ENCODE assay signal across 13 cellular contexts in the genomic region with DNA sequence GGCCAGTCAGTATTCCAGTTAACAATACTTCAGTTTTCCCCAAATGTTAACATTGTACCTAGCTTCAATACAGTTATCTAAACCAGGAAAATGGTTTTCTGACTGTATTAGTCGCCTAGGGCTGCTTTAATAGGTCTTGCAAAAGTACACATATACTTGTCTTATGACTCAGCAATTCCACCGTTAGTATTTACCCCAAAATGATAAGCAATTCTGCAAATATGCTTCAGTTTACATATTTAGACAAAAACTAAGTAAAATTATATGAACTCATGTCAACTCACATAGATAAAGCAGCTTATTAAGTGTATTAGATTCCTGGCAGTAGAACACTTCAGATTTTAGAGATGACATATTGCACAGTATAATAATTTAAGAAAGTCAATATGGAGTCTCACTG.
DNase-seq lines count a peak whose midpoint lies in the region; ATAC-seq, FAIRE-seq and TF ChIP-seq lines count a peak whose summit lies in the region.
"Had no signal": no experiment of that assay in that cellular context is flagged by ENCODE, and none has a peak within 500 bp of the region (broad histone marks: within the 10 kb centered on the region; RNA-seq: fewer than 3 reads in every experiment).

No MANE protein-coding gene starts in this region.

- POLR2A ChIA-PET in HepG2 (lab: Yijun Ruan, JAX), result no interaction called here

- DNase-seq in HepG2 (ENCODE audit: low spot score) (peak; percentile 28), right lobe of liver (no peak), SJSA1 (ENCODE audit: low read depth in 1 of 2, low spot score in 2 of 2) (peak in 1 of 2 experiments; percentile 21), fibroblast of mammary gland (ENCODE audit: low read depth) (peak; percentile 69), T-helper 1 cell (no peak), DMS 273 treated with DMSO at 0.1 percent for 48 hours (lab: John Stamatoyannopoulos, UW) (no peak), left colon (no peak), NCI-H510A treated with DMSO at 0.1 percent for 48 hours (lab: John Stamatoyannopoulos, UW) (no peak)
- DNase-seq: activated CD4-positive, alpha-beta T cell treated with anti-CD3 and anti-CD28 coated beads, Interleukin-2, amount 10 ng/mL, durations not matched to agents 7 days and 5 days; Kasumi-1; NCI-H2171; transverse colon had no signal

- H3K4me1 ChIP-seq in HepG2 (ENCODE audit: insufficient read depth, low read length) (0 out of 2 replicates have a peak, but pooled peaks cover 10% of the 10 kb centered on the region), right lobe of liver (no peaks in the 10 kb centered on the region), SJSA1 (replicated peaks) (peaks cover 26% of the 10 kb centered on the region)
- H3K4me1 ChIP-seq: transverse colon had no signal

- no peak overlapping the region for H3K9ac ChIP-seq in HepG2 (ENCODE audit: insufficient read depth, low read depth, low read length)

- no peak overlapping the region for H2AFZ ChIP-seq in HepG2 (ENCODE audit: low read length)

- H3K27me3 ChIP-seq in HepG2 (ENCODE audit: control insufficient read depth in 1 of 2, insufficient read depth in 2 of 2, low read length in 2 of 2) (no peaks in the 10 kb centered on the region), right lobe of liver (no peaks in the 10 kb centered on the region), SJSA1 (replicated peaks) (no peaks in the 10 kb centered on the region)
- H3K27me3 ChIP-seq: transverse colon had no signal

- TF ChIP-seq EP300 in HepG2 (IDR thresholded peaks at IDR 0.05; ENCODE audit: low read depth in 2 of 2, low read length in 2 of 2) (peak in 1 of 2 experiments; percentile 27; a peak in 1 of 4 replicates), HepG2 (CRISPR knock-in tag; IDR thresholded peaks at IDR 0.05; ENCODE audit: borderline replicate concordance) (no peak)

- CTCF ChIA-PET in HepG2 (lab: Yijun Ruan, JAX; ENCODE audit: low intra/inter-chr PET ratio, low total read pairs), result no interaction called here

- WGBS in HepG2 (ENCODE audit: low lambda C conversion rate), result 22% methylated on average over 2 of the region's 2 CpGs
- WGBS in right lobe of liver (ENCODE audit: insufficient coverage, low coverage, low lambda C conversion rate, missing lambda C conversion rate), result 28% methylated on average over 2 of the region's 2 CpGs

- no TSS peak for BruUV-seq in HepG2 (replicated peaks; lab: Mats Ljungman, UMichigan)

- intact Hi-C loops in HepG2 (cut with micrococcal nuclease; ENCODE audit: unreplicated experiment) (no loop called here), right lobe of liver (cut with DNase I) (no loop called here), left colon (cut with DNase I, micrococcal nuclease) (no loop called here)

- no peak overlapping the region for H3K27ac ChIP-seq in HepG2 (ENCODE audit: extremely low read length, insufficient read depth, low read length)
- H3K27ac ChIP-seq in right lobe of liver, result no peak overlapping the region
- peak overlapping the region; percentile 47 for H3K27ac ChIP-seq in SJSA1
- H3K27ac ChIP-seq: transverse colon had no signal

- in situ Hi-C loops in HepG2 (cut with HindIII; ENCODE audit: extremely low pct_ligation_motif_present, low pct_unique_long_range_greater_than_20kb), result no loop called here

- no peak overlapping the region for H3K4me2 ChIP-seq in HepG2 (ENCODE audit: low read depth, low read length)

- no peak for TF ChIP-seq RAD21 in HepG2 (CRISPR knock-in tag; IDR thresholded peaks at IDR 0.05)

- H4K20me1 ChIP-seq in HepG2 (ENCODE audit: insufficient read depth, low read length), result no peaks in the 10 kb centered on the region

- TF ChIP-seq POLR2A in HepG2 (IDR thresholded peaks at IDR 0.05; ENCODE audit: insufficient read depth in 1 of 2, low read depth in 2 of 2, low read length in 2 of 2) (no peak), right lobe of liver (IDR thresholded peaks at IDR 0.05) (no peak)

- no peak for ATAC-seq in HepG2
- no peak for ATAC-seq in right lobe of liver
- ATAC-seq in left colon, result no peak

- TF ChIP-seq CTCF in HepG2 (CRISPR knock-in tag; IDR thresholded peaks at IDR 0.05) (no peak), right lobe of liver (IDR thresholded peaks at IDR 0.05) (no peak), fibroblast of mammary gland (conservative IDR thresholded peaks at IDR 0.05; ENCODE audit: control insufficient read depth, insufficient read depth, low read depth, low read length) (no peak)

- H3K36me3 ChIP-seq in HepG2 (replicated peaks in 1 of 2; ENCODE audit: control insufficient read depth in 1 of 2, insufficient read depth in 2 of 2, low read length in 2 of 2) (no peaks in the 10 kb centered on the region), right lobe of liver (no peaks in the 10 kb centered on the region), SJSA1 (no peaks in the 10 kb centered on the region)
- H3K36me3 ChIP-seq: transverse colon had no signal

- H3K9me3 ChIP-seq in HepG2 (ENCODE audit: low read length), result no peaks in the 10 kb centered on the region
- H3K9me3 ChIP-seq in right lobe of liver, result no peaks in the 10 kb centered on the region
- H3K9me3 ChIP-seq in SJSA1 (replicated peaks), result no peaks in the 10 kb centered on the region
- H3K9me3 ChIP-seq: transverse colon had no signal

- H3K4me3 ChIP-seq in HepG2 (replicated peaks in 1 of 3; ENCODE audit: insufficient read depth in 1 of 3, low read depth in 2 of 3, low read length in 3 of 3) (no peak overlapping the region), right lobe of liver (no peak overlapping the region), SJSA1 (no peak overlapping the region), fibroblast of mammary gland (ENCODE audit: control insufficient read depth, low read depth, low read length) (no peak overlapping the region)
- H3K4me3 ChIP-seq: transverse colon had no signal

- FAIRE-seq in HepG2 (lab: Jason Lieb, UNC), result no peak
- FAIRE-seq: GM12891 had no signal

- no peaks in the 10 kb centered on the region for H3K79me2 ChIP-seq in HepG2 (ENCODE audit: insufficient read depth, low read length)

TF ChIP-seq in HepG2, 621 proteins besides CTCF, POLR2A, EP300 and RAD21 (continues in another document):
- TF ChIP-seq NFE2L2 (IDR thresholded peaks at IDR 0.05; ENCODE audit: low read length) (peak; percentile 93), MAFF (IDR thresholded peaks at IDR 0.05; ENCODE audit: low read depth, low read length) (peak; percentile 62), ARID5B (CRISPR knock-in tag; IDR thresholded peaks at IDR 0.05) (peak; percentile 37; the same call in 1 of the 2 replicates), ZNF12 (CRISPR knock-in tag; IDR thresholded peaks at IDR 0.05) (peak; percentile 97), HMG20A (CRISPR knock-in tag; IDR thresholded peaks at IDR 0.05; ENCODE audit: borderline replicate concordance) (peak; percentile 27; the same call in 1 of the 2 replicates), ZNF570 (CRISPR knock-in tag; IDR thresholded peaks at IDR 0.05; ENCODE audit: borderline replicate concordance) (no peak), ZNF567 (CRISPR knock-in tag; IDR thresholded peaks at IDR 0.05; ENCODE audit: borderline replicate concordance) (no peak), GATAD2A (CRISPR knock-in tag; IDR thresholded peaks at IDR 0.05) (peak; percentile 40; the same call in 1 of the 2 replicates)
- TF ChIP-seq, protein P1, sequence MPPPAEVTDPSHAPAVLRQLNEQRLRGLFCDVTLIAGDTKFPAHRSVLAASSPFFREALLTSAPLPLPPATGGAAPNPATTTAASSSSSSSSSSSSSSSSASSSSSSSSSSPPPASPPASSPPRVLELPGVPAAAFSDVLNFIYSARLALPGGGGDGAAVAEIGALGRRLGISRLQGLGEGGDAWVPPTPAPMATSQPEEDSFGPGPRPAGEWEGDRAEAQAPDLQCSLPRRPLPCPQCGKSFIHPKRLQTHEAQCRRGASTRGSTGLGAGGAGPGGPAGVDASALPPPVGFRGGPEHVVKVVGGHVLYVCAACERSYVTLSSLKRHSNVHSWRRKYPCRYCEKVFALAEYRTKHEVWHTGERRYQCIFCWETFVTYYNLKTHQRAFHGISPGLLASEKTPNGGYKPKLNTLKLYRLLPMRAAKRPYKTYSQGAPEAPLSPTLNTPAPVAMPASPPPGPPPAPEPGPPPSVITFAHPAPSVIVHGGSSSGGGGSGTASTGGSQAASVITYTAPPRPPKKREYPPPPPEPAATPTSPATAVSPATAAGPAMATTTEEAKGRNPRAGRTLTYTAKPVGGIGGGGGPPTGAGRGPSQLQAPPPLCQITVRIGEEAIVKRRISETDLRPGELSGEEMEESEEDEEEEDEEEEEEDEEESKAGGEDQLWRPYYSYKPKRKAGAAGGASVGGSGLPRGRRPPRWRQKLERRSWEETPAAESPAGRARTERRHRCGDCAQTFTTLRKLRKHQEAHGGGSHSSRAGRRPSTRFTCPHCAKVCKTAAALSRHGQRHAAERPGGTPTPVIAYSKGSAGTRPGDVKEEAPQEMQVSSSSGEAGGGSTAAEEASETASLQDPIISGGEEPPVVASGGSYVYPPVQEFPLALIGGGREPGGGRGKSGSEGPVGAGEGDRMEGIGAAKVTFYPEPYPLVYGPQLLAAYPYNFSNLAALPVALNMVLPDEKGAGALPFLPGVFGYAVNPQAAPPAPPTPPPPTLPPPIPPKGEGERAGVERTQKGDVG (CRISPR knock-in tag; IDR thresholded peaks at IDR 0.05; ENCODE audit: borderline replicate concordance), result no peak

Comparison
In these comparisons a context has a peak if more than half of its experiments do, and no peak if none do; other contexts are left out.
1. DNase-seq: peak in HepG2 (single experiment) and fibroblast of mammary gland (single experiment); none in right lobe of liver (0 of 3), T-helper 1 cell (0 of 5), DMS 273 treated with DMSO at 0.1 percent for 48 hours (single experiment), left colon (0 of 2) and NCI-H510A treated with DMSO at 0.1 percent for 48 hours (single experiment).